1 cellular context compared by ENCODE assay signal in the genomic region with DNA sequence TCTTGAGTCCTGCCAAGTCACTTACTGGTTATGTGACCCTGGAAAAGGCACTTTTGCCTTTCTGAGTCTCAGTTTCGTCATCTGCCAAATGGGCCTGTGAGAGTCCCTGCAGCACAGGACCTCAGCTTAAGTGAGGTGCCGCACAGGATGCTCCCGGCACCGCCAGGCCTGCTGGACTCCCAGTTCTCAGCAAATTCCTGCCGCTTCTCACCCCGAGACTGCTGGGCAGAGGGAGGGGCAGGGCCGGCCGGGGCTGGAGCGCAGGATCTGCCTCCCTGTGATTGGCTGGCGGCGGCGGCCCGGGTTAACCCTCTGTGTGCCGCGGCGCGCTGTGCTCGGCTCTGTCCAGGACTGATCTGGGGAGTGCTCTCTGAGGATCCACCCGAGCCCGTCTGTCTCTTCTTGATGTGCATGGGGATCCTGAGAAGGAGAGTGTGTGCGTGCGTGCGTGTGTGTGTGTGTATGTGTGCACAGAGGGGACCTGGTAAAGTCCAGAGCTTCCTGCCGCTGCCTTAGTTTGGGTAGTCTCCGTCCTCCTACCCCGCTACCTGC.
TF ChIP-seq lines count a peak whose summit lies in the region.

No MANE protein-coding gene starts in this region.

TF ChIP-seq in K562, 482 proteins besides CTCF, POLR2A, EP300 and RAD21 (continues in another document):
- TF ChIP-seq L3MBTL2 (IDR thresholded peaks at IDR 0.05) = no peak
- TF ChIP-seq CXXC5 (CRISPR knock-in tag; IDR thresholded peaks at IDR 0.05) = 0 out of 2 replicates have a peak, but pooled peaks have one; percentile 29
- TF ChIP-seq BHLHE40 (IDR thresholded peaks at IDR 0.05; ENCODE audit: low read length) = 0 out of 2 replicates have a peak, but pooled peaks have one; percentile 27
- peak in 1 of 2 experiments; percentile 58; a peak in 2 of 4 replicates for TF ChIP-seq HDAC1 (IDR thresholded peaks at IDR 0.05)
- TF ChIP-seq ZNF121 (CRISPR knock-in tag; conservative IDR thresholded peaks at IDR 0.05) = no peak
- 0 out of 2 replicates have a peak, but pooled peaks have one; percentile 3 for TF ChIP-seq STAG1 (CRISPR knock-in tag; IDR thresholded peaks at IDR 0.05; ENCODE audit: borderline replicate concordance)
- TF ChIP-seq, protein P1, sequence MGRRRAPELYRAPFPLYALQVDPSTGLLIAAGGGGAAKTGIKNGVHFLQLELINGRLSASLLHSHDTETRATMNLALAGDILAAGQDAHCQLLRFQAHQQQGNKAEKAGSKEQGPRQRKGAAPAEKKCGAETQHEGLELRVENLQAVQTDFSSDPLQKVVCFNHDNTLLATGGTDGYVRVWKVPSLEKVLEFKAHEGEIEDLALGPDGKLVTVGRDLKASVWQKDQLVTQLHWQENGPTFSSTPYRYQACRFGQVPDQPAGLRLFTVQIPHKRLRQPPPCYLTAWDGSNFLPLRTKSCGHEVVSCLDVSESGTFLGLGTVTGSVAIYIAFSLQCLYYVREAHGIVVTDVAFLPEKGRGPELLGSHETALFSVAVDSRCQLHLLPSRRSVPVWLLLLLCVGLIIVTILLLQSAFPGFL (CRISPR knock-in tag; IDR thresholded peaks at IDR 0.05) = no peak
- TF ChIP-seq KDM5B (IDR thresholded peaks at IDR 0.05; ENCODE audit: insufficient replicate concordance, low read depth, low read length) = peak; percentile 29
- 0 out of 2 replicates have a peak, but pooled peaks have one; percentile 19 for TF ChIP-seq PYGO2 (tag; IDR thresholded peaks at IDR 0.05)
- TF ChIP-seq NFIC (IDR thresholded peaks at IDR 0.05) = peak; percentile 59
- TF ChIP-seq ZBTB8A (IDR thresholded peaks at IDR 0.05; ENCODE audit: partially characterized antibody) = no peak
- TF ChIP-seq GABPB1 (CRISPR knock-in tag; IDR thresholded peaks at IDR 0.05) = peak; percentile 42; the same call in 1 of the 2 replicates
- peak; percentile 47 for TF ChIP-seq RBBP5 (IDR thresholded peaks at IDR 0.05; ENCODE audit: borderline replicate concordance, insufficient read depth, low read length, poor library complexity, severe bottlenecking)
- peak; percentile 95 for TF ChIP-seq SMARCA5 (IDR thresholded peaks at IDR 0.05)
- peak; percentile 99 for TF ChIP-seq BCOR (IDR thresholded peaks at IDR 0.05)
- TF ChIP-seq STAT5B (CRISPR knock-in tag; IDR thresholded peaks at IDR 0.05) = no peak
- TF ChIP-seq FOXJ3 (CRISPR knock-in tag; IDR thresholded peaks at IDR 0.05) = no peak
- TF ChIP-seq, protein P2, sequence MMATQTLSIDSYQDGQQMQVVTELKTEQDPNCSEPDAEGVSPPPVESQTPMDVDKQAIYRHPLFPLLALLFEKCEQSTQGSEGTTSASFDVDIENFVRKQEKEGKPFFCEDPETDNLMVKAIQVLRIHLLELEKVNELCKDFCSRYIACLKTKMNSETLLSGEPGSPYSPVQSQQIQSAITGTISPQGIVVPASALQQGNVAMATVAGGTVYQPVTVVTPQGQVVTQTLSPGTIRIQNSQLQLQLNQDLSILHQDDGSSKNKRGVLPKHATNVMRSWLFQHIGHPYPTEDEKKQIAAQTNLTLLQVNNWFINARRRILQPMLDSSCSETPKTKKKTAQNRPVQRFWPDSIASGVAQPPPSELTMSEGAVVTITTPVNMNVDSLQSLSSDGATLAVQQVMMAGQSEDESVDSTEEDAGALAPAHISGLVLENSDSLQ (IDR thresholded peaks at IDR 0.05) = peak; percentile 55
- no peak for TF ChIP-seq ZSCAN32 (CRISPR knock-in tag; IDR thresholded peaks at IDR 0.05)
- TF ChIP-seq ZBTB1 (CRISPR knock-in tag; IDR thresholded peaks at IDR 0.05; ENCODE audit: borderline replicate concordance, low read depth) = no peak
- TF ChIP-seq BRD4 (IDR thresholded peaks at IDR 0.05) = no peak
- TF ChIP-seq RBM17 (IDR thresholded peaks at IDR 0.05; ENCODE audit: borderline replicate concordance, low read depth, low read length) = no peak
- TF ChIP-seq HMGN3 (IDR thresholded peaks at IDR 0.05; ENCODE audit: borderline replicate concordance, extremely low read depth, insufficient read length, low read depth, low read length) = no peak
- no peak for TF ChIP-seq ZNF124 (CRISPR knock-in tag; IDR thresholded peaks at IDR 0.05)
- no peak for TF ChIP-seq ZNF449 (CRISPR knock-in tag; IDR thresholded peaks at IDR 0.05)
- peak; percentile 99 for TF ChIP-seq CHD4 (IDR thresholded peaks at IDR 0.05; ENCODE audit: insufficient read depth, insufficient replicate concordance, low read depth, low read length, poor library complexity, severe bottlenecking)
- no peak for TF ChIP-seq NFE2L1 (tag; IDR thresholded peaks at IDR 0.05; ENCODE audit: borderline replicate concordance, low read depth)
- peak in 1 of 2 experiments; percentile 48; a peak in 3 of 4 replicates for TF ChIP-seq NRF1 (conservative IDR thresholded peaks at IDR 0.05 in 1 of 2, IDR thresholded peaks at IDR 0.05 in 1 of 2)
- TF ChIP-seq CBX1 (IDR thresholded peaks at IDR 0.05; ENCODE audit: low read depth) = peak; percentile 98
- no peak for TF ChIP-seq ADNP (tag; IDR thresholded peaks at IDR 0.05)
- peak; percentile 74 for TF ChIP-seq VEZF1 (CRISPR knock-in tag; IDR thresholded peaks at IDR 0.05)
- TF ChIP-seq KLF16 (IDR thresholded peaks at IDR 0.05) = no peak
- TF ChIP-seq SNIP1 (IDR thresholded peaks at IDR 0.05; ENCODE audit: low read depth) = no peak
- 0 out of 2 replicates have a peak, but pooled peaks have one; percentile 20 for TF ChIP-seq GABPA (tag; conservative IDR thresholded peaks at IDR 0.05; ENCODE audit: low read depth)
- TF ChIP-seq POU5F1 (IDR thresholded peaks at IDR 0.05; ENCODE audit: borderline replicate concordance, low read depth, low read length, partially characterized antibody) = no peak
- TF ChIP-seq KLF10 (CRISPR knock-in tag; IDR thresholded peaks at IDR 0.05) = no peak
- no peak for TF ChIP-seq BRCA1 (IDR thresholded peaks at IDR 0.05)
- 0 out of 2 replicates have a peak, but pooled peaks have one; percentile 41 for TF ChIP-seq BRCA1 (CRISPR knock-in tag; IDR thresholded peaks at IDR 0.05)
- TF ChIP-seq ZNF444 (CRISPR knock-in tag; IDR thresholded peaks at IDR 0.05) = no peak
- peak; percentile 78 for TF ChIP-seq PHF20 (IDR thresholded peaks at IDR 0.05; ENCODE audit: partially characterized antibody)
- TF ChIP-seq MXI1 (IDR thresholded peaks at IDR 0.05; ENCODE audit: low read depth, low read length) = 0 out of 2 replicates have a peak, but pooled peaks have one; percentile 33
- TF ChIP-seq REST (CRISPR knock-in tag; IDR thresholded peaks at IDR 0.05; ENCODE audit: low read depth) = no peak
- no peak for TF ChIP-seq MTF1 (CRISPR knock-in tag; IDR thresholded peaks at IDR 0.05; ENCODE audit: borderline replicate concordance)
- peak; percentile 80 for TF ChIP-seq ESRRA (IDR thresholded peaks at IDR 0.05; ENCODE audit: borderline replicate concordance, low read depth)
- TF ChIP-seq, protein P3, sequence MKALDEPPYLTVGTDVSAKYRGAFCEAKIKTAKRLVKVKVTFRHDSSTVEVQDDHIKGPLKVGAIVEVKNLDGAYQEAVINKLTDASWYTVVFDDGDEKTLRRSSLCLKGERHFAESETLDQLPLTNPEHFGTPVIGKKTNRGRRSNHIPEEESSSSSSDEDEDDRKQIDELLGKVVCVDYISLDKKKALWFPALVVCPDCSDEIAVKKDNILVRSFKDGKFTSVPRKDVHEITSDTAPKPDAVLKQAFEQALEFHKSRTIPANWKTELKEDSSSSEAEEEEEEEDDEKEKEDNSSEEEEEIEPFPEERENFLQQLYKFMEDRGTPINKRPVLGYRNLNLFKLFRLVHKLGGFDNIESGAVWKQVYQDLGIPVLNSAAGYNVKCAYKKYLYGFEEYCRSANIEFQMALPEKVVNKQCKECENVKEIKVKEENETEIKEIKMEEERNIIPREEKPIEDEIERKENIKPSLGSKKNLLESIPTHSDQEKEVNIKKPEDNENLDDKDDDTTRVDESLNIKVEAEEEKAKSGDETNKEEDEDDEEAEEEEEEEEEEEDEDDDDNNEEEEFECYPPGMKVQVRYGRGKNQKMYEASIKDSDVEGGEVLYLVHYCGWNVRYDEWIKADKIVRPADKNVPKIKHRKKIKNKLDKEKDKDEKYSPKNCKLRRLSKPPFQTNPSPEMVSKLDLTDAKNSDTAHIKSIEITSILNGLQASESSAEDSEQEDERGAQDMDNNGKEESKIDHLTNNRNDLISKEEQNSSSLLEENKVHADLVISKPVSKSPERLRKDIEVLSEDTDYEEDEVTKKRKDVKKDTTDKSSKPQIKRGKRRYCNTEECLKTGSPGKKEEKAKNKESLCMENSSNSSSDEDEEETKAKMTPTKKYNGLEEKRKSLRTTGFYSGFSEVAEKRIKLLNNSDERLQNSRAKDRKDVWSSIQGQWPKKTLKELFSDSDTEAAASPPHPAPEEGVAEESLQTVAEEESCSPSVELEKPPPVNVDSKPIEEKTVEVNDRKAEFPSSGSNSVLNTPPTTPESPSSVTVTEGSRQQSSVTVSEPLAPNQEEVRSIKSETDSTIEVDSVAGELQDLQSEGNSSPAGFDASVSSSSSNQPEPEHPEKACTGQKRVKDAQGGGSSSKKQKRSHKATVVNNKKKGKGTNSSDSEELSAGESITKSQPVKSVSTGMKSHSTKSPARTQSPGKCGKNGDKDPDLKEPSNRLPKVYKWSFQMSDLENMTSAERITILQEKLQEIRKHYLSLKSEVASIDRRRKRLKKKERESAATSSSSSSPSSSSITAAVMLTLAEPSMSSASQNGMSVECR (CRISPR knock-in tag; IDR thresholded peaks at IDR 0.05) = peak; percentile 70
- no peak for TF ChIP-seq MTA1 (IDR thresholded peaks at IDR 0.05; ENCODE audit: borderline replicate concordance)
- TF ChIP-seq ZNF12 (CRISPR knock-in tag; IDR thresholded peaks at IDR 0.05) = no peak
- no peak for TF ChIP-seq HES1 (IDR thresholded peaks at IDR 0.05; ENCODE audit: low read depth)
- peak; percentile 47 for TF ChIP-seq BRD9 (IDR thresholded peaks at IDR 0.05; ENCODE audit: low read depth, partially characterized antibody)
- 0 out of 2 replicates have a peak, but pooled peaks have one; percentile 61 for TF ChIP-seq FOXP1 (CRISPR knock-in tag; IDR thresholded peaks at IDR 0.05)
- TF ChIP-seq ZNF23 (CRISPR knock-in tag; IDR thresholded peaks at IDR 0.05) = no peak
- TF ChIP-seq, protein P4, sequence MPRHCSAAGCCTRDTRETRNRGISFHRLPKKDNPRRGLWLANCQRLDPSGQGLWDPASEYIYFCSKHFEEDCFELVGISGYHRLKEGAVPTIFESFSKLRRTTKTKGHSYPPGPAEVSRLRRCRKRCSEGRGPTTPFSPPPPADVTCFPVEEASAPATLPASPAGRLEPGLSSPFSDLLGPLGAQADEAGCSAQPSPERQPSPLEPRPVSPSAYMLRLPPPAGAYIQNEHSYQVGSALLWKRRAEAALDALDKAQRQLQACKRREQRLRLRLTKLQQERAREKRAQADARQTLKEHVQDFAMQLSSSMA (CRISPR knock-in tag; IDR thresholded peaks at IDR 0.05) = no peak
- TF ChIP-seq ZNF780A (CRISPR knock-in tag; IDR thresholded peaks at IDR 0.05) = no peak
- no peak for TF ChIP-seq BDP1 (IDR thresholded peaks at IDR 0.05; ENCODE audit: insufficient read depth, insufficient read length)
- peak; percentile 96 for TF ChIP-seq RBM25 (IDR thresholded peaks at IDR 0.05; ENCODE audit: low read depth, low read length, severe bottlenecking)
- no peak for TF ChIP-seq SMAD4 (CRISPR knock-in tag; conservative IDR thresholded peaks at IDR 0.05)
